Comparison of ENCODE assay signal across 1 cellular context in the genomic region with DNA sequence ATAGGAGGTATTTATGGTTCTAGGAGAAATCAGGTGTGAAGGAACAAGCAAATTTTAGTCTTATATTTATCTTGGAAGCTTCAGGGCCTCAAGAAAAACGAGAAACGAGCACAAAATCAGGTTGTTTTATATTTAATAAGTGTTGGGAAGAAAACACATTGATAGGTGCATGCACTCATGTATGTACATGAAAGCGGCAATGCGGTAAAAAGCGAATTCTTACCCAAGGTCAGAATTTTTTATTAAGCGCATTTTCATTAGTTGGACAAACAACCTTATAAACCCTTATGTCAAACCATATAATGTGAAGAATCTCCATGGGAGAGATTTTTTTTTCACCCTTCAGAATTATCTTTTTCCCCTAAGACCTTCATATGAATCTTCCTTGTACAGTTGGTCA.
TF ChIP-seq lines count a peak whose summit lies in the region.

No MANE protein-coding gene starts in this region.

TF ChIP-seq in HepG2, 621 proteins besides CTCF, POLR2A, EP300 and RAD21:
- TF ChIP-seq RBM22 (optimal IDR thresholded peaks at IDR 0.05; ENCODE audit: low read length) (peak; percentile 92), ZFP36L2 (CRISPR knock-in tag; IDR thresholded peaks at IDR 0.05) (no peak), ZNF484 (CRISPR knock-in tag; IDR thresholded peaks at IDR 0.05; ENCODE audit: borderline replicate concordance, low read depth) (no peak)
TF ChIP-seq in HepG2: peak in this region for 1.
